In the genomic region with DNA sequence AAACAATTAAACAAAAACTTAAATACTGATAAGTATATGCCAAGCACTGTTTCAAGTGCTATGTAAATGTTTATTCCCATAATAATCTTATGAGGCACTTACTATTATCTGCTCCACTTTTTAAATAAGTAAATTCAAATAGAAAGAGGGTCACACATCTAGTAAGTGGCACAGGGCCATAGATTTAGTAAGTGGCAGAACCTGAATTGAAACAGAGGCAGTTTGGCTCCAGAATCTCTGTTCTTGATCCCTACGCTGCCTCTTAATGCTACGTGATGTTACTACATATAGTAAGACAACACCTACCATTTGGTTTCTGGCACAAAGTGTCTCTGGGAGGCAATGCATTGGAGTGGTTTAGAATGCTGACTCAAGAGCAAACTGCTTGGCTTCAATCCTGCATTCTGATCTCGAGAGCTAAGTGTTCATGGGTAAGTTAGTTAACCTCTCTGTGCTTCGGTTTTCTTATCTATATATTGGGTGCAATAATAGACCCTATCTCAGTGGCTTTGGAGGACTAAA, we compare ENCODE assay signal across 18 cellular contexts.
"Had no signal": no experiment of that assay in that cellular context is flagged by ENCODE, and none has a peak within 500 bp of the region (broad histone marks: within the 10 kb centered on the region; RNA-seq: fewer than 3 reads in every experiment).

No MANE protein-coding gene starts in this region.

- H3K9ac ChIP-seq: neural progenitor cell, parathyroid adenoma had no signal

- H2AFZ ChIP-seq: neural progenitor cell, parathyroid adenoma had no signal

- H3K36me3 ChIP-seq: cardiac muscle cell, colonic mucosa, neural progenitor cell, tibial artery had no signal

- H3K4me3 Mint-ChIP-seq: activated CD4-positive, alpha-beta memory T cell treated with anti-CD3 and anti-CD28 coated beads for 36 hours; activated naive CD8-positive, alpha-beta T cell treated with anti-CD3 and anti-CD28 coated beads for 36 hours; activated T-cell treated with anti-CD3 and anti-CD28 coated beads, Interleukin-2, amount 50 U/mL, for 72 hours; mesothelial cell of epicardium; neural progenitor cell; stimulated activated effector memory CD8-positive, alpha-beta T cell treated with anti-CD3 and anti-CD28 coated beads, Interleukin-12 subunit alpha, Interleukin-12 subunit beta, amount 100 ng/mL, for 72 hours; T-cell had no signal

- H3K4me3 ChIP-seq: cardiac muscle cell, colonic mucosa, neural progenitor cell, tibial artery had no signal

- H3K4me1 ChIP-seq: colonic mucosa, parathyroid adenoma had no signal

- H3K36me3 Mint-ChIP-seq: activated CD4-positive, alpha-beta memory T cell treated with anti-CD3 and anti-CD28 coated beads for 36 hours; activated naive CD8-positive, alpha-beta T cell treated with anti-CD3 and anti-CD28 coated beads for 36 hours; mesothelial cell of epicardium; neural progenitor cell; stimulated activated effector memory CD8-positive, alpha-beta T cell treated with anti-CD3 and anti-CD28 coated beads, Interleukin-12 subunit alpha, Interleukin-12 subunit beta, amount 100 ng/mL, for 72 hours; T-cell had no signal

- H3K9me3 ChIP-seq: colonic mucosa, tibial artery had no signal

- H3K27ac ChIP-seq: cardiac muscle cell, colonic mucosa, neural progenitor cell, parathyroid adenoma, tibial artery, VCaP had no signal

- H3K79me2 ChIP-seq: parathyroid adenoma had no signal

- H3K4me2 ChIP-seq: neural progenitor cell had no signal

- H3K27me3 ChIP-seq: cardiac muscle cell, colonic mucosa, neural progenitor cell, tibial artery had no signal

- H3K9me3 Mint-ChIP-seq: activated naive CD8-positive, alpha-beta T cell treated with anti-CD3 and anti-CD28 coated beads for 36 hours; mesothelial cell of epicardium; neural progenitor cell had no signal

- DNase-seq: activated CD4-positive, alpha-beta memory T cell treated with anti-CD3 and anti-CD28 coated beads for 36 hours; activated gamma-delta T cell treated with Interleukin-2 at 50 U/mL for 16 hours; activated naive CD8-positive, alpha-beta T cell treated with anti-CD3 and anti-CD28 coated beads for 36 hours; activated T-cell treated with anti-CD3 and anti-CD28 coated beads, Interleukin-2, amount 50 U/mL, for 72 hours; colonic mucosa; foreskin melanocyte; islet precursor cell; retina; small intestine; T-cell; T1000; tibial artery had no signal

- ATAC-seq: activated T-cell treated with anti-CD3 and anti-CD28 coated beads, Interleukin-2, amount 50 U/mL, for 72 hours; stimulated activated effector memory CD8-positive, alpha-beta T cell treated with anti-CD3 and anti-CD28 coated beads, Interleukin-12 subunit alpha, Interleukin-12 subunit beta, amount 100 ng/mL, for 72 hours; T-cell had no signal

- H3K27ac Mint-ChIP-seq: activated CD4-positive, alpha-beta memory T cell treated with anti-CD3 and anti-CD28 coated beads for 36 hours; activated naive CD8-positive, alpha-beta T cell treated with anti-CD3 and anti-CD28 coated beads for 36 hours; activated T-cell treated with anti-CD3 and anti-CD28 coated beads, Interleukin-2, amount 50 U/mL, for 72 hours; mesothelial cell of epicardium; neural progenitor cell; stimulated activated effector memory CD8-positive, alpha-beta T cell treated with anti-CD3 and anti-CD28 coated beads, Interleukin-12 subunit alpha, Interleukin-12 subunit beta, amount 100 ng/mL, for 72 hours; T-cell had no signal

- H3K27me3 Mint-ChIP-seq: activated CD4-positive, alpha-beta memory T cell treated with anti-CD3 and anti-CD28 coated beads for 36 hours; activated naive CD8-positive, alpha-beta T cell treated with anti-CD3 and anti-CD28 coated beads for 36 hours had no signal

- H3K4me1 Mint-ChIP-seq: activated naive CD8-positive, alpha-beta T cell treated with anti-CD3 and anti-CD28 coated beads for 36 hours; mesothelial cell of epicardium; stimulated activated effector memory CD8-positive, alpha-beta T cell treated with anti-CD3 and anti-CD28 coated beads, Interleukin-12 subunit alpha, Interleukin-12 subunit beta, amount 100 ng/mL, for 72 hours; T-cell had no signal
